7 cellular contexts compared by ENCODE assay signal in the genomic region with DNA sequence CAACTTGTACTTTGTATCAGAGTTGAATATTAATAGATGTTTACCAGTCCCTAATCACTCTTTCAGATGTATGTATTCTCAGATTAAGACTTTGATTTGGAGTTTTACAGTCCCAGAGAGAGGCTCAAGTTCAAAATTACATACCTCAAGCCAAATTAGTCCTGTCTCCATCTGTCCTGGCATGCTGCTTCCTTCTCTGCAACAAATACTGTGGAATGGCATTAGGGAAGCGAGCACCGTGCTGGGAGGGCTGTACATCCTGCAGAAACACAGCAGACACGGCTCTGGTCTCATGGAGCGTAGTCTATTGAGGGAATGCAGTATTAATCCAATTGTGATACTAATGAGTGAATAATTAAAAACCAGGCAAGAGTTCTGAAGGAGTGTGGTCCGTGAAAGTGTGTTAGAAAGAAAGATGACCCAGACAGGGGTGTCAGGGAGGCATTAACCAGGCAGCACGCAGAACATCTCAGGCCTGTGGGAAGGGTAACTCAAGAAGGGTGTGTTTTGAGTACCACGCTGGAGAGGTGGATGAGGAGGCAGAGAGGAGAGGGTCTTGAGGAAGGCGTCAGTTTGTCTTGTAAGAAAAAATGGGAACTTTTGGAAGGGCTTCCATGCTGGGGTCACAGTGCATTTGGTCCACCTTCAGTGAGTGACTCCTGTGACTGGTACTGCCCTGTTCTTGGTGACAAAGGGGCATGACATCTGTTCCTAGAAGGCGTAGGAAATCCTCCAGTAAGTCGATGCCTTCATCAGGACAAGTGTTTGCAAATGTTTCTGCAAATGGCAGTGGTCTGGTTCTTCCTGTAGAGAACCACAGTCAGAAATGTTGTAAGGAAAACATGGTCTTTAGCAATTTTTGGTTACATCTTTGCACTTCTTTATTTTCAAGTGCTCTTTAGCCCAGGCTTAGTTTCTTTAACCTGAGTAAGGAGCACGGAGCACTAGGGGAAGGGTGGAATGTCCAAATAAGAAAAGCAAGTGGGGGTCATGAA. TPM values are rescaled to one million over a fixed set of nuclear protein-coding genes. Genes with fewer than 3 reads are reported as not detected.
DNase-seq lines count a peak whose midpoint lies in the region; ATAC-seq, FAIRE-seq and TF ChIP-seq lines count a peak whose summit lies in the region.

No MANE protein-coding gene starts in this region.

- no peak for DNase-seq in GM12865 (ENCODE audit: low read depth)
- DNase-seq in effector memory CD8-positive, alpha-beta T cell, result no peak
- DNase-seq in pancreas, result no peak
- DNase-seq in retina, result no peak
- no peak for DNase-seq in GOT3 (lab: John Stamatoyannopoulos, UW)
- DNase-seq in GM12892 (ENCODE audit: insufficient read length), result no peak

- FAIRE-seq in pancreas (lab: Jason Lieb, UNC) (no peak), GM12892 (lab: Jason Lieb, UNC) (no peak)

- H3K27ac ChIP-seq in OCI-LY1 (ENCODE audit: low read depth, low read length, poor library complexity, severe bottlenecking), result no peak overlapping the region
- peak overlapping the region in 3 of 4 donors; percentile 16 to 91 (median 89) for H3K27ac ChIP-seq in pancreas

- H3F3A ChIP-seq in OCI-LY1 (ENCODE audit: insufficient read depth, low read length), result no peaks in the 10 kb centered on the region

- H3K4me2 ChIP-seq in OCI-LY1 (ENCODE audit: low read length), result peak overlapping the region; percentile 97

- no peaks in the 10 kb centered on the region for H3K27me3 Mint-ChIP-seq in effector memory CD8-positive, alpha-beta T cell

- H3K4me1 Mint-ChIP-seq in effector memory CD8-positive, alpha-beta T cell (ENCODE audit: low read depth in 2 of 2), result peaks cover 26 to 31% of the 10 kb centered on the region in 2 donors

- no peaks in the 10 kb centered on the region for H3K27me3 ChIP-seq in OCI-LY1 (ENCODE audit: insufficient read depth, low read length)
- H3K27me3 ChIP-seq in pancreas, result no peaks in the 10 kb centered on the region

- no peaks in the 10 kb centered on the region for H3K9me2 ChIP-seq in OCI-LY1 (ENCODE audit: low read depth, low read length)

- no peaks in the 10 kb centered on the region for H3K9me3 Mint-ChIP-seq in effector memory CD8-positive, alpha-beta T cell

- peaks cover 8% of the 10 kb centered on the region for H3K36me3 Mint-ChIP-seq in effector memory CD8-positive, alpha-beta T cell (ENCODE audit: insufficient read depth)

- H2AFZ ChIP-seq in OCI-LY1 (ENCODE audit: low read length), result no peak overlapping the region

- H3K9me3 ChIP-seq in OCI-LY1 (ENCODE audit: low read length), result peaks cover 3% of the 10 kb centered on the region; the same call in 1 of the 2 replicates
- H3K9me3 ChIP-seq in pancreas, result no peaks in the 10 kb centered on the region

- peak overlapping the region; percentile 91 to 97 for H3K4me3 Mint-ChIP-seq in effector memory CD8-positive, alpha-beta T cell

- peak overlapping the region; percentile 85 to 92 for H3K27ac Mint-ChIP-seq in effector memory CD8-positive, alpha-beta T cell

- no peak for TF ChIP-seq POLR2A in GM12892 (IDR thresholded peaks at IDR 0.05; ENCODE audit: low read depth, low read length)

- no peak for ATAC-seq in effector memory CD8-positive, alpha-beta T cell (replicated peaks)
- no peak for ATAC-seq in pancreas

- no peaks in the 10 kb centered on the region for H4K20me1 ChIP-seq in OCI-LY1 (ENCODE audit: insufficient read depth, low read length)

- peak overlapping the region; percentile 86 for H3K9ac ChIP-seq in OCI-LY1 (ENCODE audit: low read length)

- H3K4me3 ChIP-seq in GM12865 (ENCODE audit: low read depth, low read length), result peak overlapping the region; percentile 97
- H3K4me3 ChIP-seq in OCI-LY1 (ENCODE audit: low read depth, low read length, poor library complexity, severe bottlenecking), result peak overlapping the region; percentile 89
- peak overlapping the region in 3 of 4 donors; percentile 69 to 88 (median 73) for H3K4me3 ChIP-seq in pancreas

- TF ChIP-seq CTCF in GM12865 (IDR thresholded peaks at IDR 0.05; ENCODE audit: insufficient read depth, low read depth, low read length, missing control alignments), result no peak
- no peak for TF ChIP-seq CTCF in OCI-LY1 (IDR thresholded peaks at IDR 0.05; ENCODE audit: low read length)
- TF ChIP-seq CTCF in pancreas (IDR thresholded peaks at IDR 0.05), result no peak

- 36 to 41% methylated on average over 11 of the region's 11 CpGs for WGBS in pancreas, 2 donors

- peaks cover 20% of the 10 kb centered on the region for H3K4me1 ChIP-seq in OCI-LY1 (ENCODE audit: insufficient read depth, low read length, severe bottlenecking)
- peaks cover 19 to 38% (median 33%) of the 10 kb centered on the region in 3 donors for H3K4me1 ChIP-seq in pancreas

- intact Hi-C loops in pancreas (cut with DNase I), result no loop called here

- H3K36me3 ChIP-seq in OCI-LY1 (ENCODE audit: insufficient read depth, low read length) (no peaks in the 10 kb centered on the region; the same call in 1 of the 2 replicates), pancreas (no peaks in the 10 kb centered on the region)

- H3K79me2 ChIP-seq in OCI-LY1 (ENCODE audit: insufficient read depth, low read length), result peaks cover 20% of the 10 kb centered on the region; the same call in 1 of the 2 replicates

RNA-seq across cellular contexts. Expression of a gene that starts 1.6 kb away (rescaled TPM):
- 10 to 100 TPM; 50.9 to 67.4 (median 57.3) TPM for total RNA-seq in pancreas
- polyA plus RNA-seq in pancreas, result 10 to 100 TPM; 14.5 to 23.4 TPM
- 24.2 TPM for polyA plus RNA-seq in GM12892 (2012; ENCODE audit: missing spikeins)
